Comparison of ENCODE assay signal across 28 cellular contexts in genomic region chr5:39605145-39605544, GRCh38.
"Had no signal": no experiment of that assay in that cellular context is flagged by ENCODE, and none has a peak within 500 bp of the region (broad histone marks: within the 10 kb centered on the region; RNA-seq: fewer than 3 reads in every experiment).

No MANE protein-coding gene starts in this region.

- H3K4me1 ChIP-seq: adrenal gland, body of pancreas, gastroesophageal sphincter, left ventricle myocardium inferior, vagina had no signal

- H3K4me1 Mint-ChIP-seq: activated naive CD8-positive, alpha-beta T cell treated with anti-CD3 and anti-CD28 coated beads for 36 hours; stimulated activated naive CD8-positive, alpha-beta T cell treated with anti-CD3 and anti-CD28 coated beads, Interleukin-15, amount 100 ng/mL, for 72 hours had no signal

- H3K4me3 Mint-ChIP-seq: activated B cell treated with CpG ODN at 0.5 μM for 24 hours; activated naive CD4-positive, alpha-beta T cell treated with anti-CD3 and anti-CD28 coated beads for 36 hours; activated naive CD8-positive, alpha-beta T cell treated with anti-CD3 and anti-CD28 coated beads for 36 hours; natural killer cell treated with Interleukin-12 subunit alpha and Interleukin-12 subunit beta and Interleukin-15 and Interleukin-18, amount 100 ng/mL, for 72 hours; stimulated activated memory B cell treated with anti-CD40 and anti-IgM and Interleukin-4, amounts not matched to agents 10 μg/mL and 1 μg/mL and 100 μg/mL, for 72 hours; stimulated activated naive CD8-positive, alpha-beta T cell treated with anti-CD3 and anti-CD28 coated beads, Interleukin-15, amount 100 ng/mL, for 72 hours; type B pancreatic cell had no signal

- ATAC-seq: body of pancreas; gastroesophageal sphincter; natural killer cell treated with Interleukin-12 subunit alpha and Interleukin-12 subunit beta and Interleukin-15 and Interleukin-18, amount 100 ng/mL, for 72 hours; stimulated activated memory B cell treated with anti-CD40 and anti-IgM and Interleukin-4, amounts not matched to agents 10 μg/mL and 1 μg/mL and 100 μg/mL, for 72 hours; stimulated activated naive CD8-positive, alpha-beta T cell treated with anti-CD3 and anti-CD28 coated beads, Interleukin-15, amount 100 ng/mL, for 72 hours had no signal

- H3K36me3 Mint-ChIP-seq: activated naive CD8-positive, alpha-beta T cell treated with anti-CD3 and anti-CD28 coated beads for 36 hours; natural killer cell treated with Interleukin-12 subunit alpha and Interleukin-12 subunit beta and Interleukin-15 and Interleukin-18, amount 100 ng/mL, for 72 hours; stimulated activated memory B cell treated with anti-CD40 and anti-IgM and Interleukin-4, amounts not matched to agents 10 μg/mL and 1 μg/mL and 100 μg/mL, for 72 hours; type B pancreatic cell had no signal

- H2AFZ ChIP-seq: hepatocyte had no signal

- H3K9me3 Mint-ChIP-seq: activated B cell treated with CpG ODN at 0.5 μM for 24 hours; activated naive CD4-positive, alpha-beta T cell treated with anti-CD3 and anti-CD28 coated beads for 36 hours; activated naive CD8-positive, alpha-beta T cell treated with anti-CD3 and anti-CD28 coated beads for 36 hours; natural killer cell treated with Interleukin-12 subunit alpha and Interleukin-12 subunit beta and Interleukin-15 and Interleukin-18, amount 100 ng/mL, for 72 hours; stimulated activated naive CD8-positive, alpha-beta T cell treated with anti-CD3 and anti-CD28 coated beads, Interleukin-15, amount 100 ng/mL, for 72 hours; type B pancreatic cell had no signal

- H3K4me3 ChIP-seq: adrenal gland, body of pancreas, coronary artery, dorsolateral prefrontal cortex, gastroesophageal sphincter, hepatocyte, left ventricle myocardium inferior, lung, mucosa of descending colon, skin epidermis, vagina had no signal

- H3K4me2 ChIP-seq: hepatocyte had no signal

- DNase-seq: activated B cell treated with CpG ODN at 0.5 μM for 24 hours; activated effector memory CD4-positive, alpha-beta T cell treated with Interleukin-2 at 50 U/mL for 16 hours; activated naive CD4-positive, alpha-beta T cell treated with anti-CD3 and anti-CD28 coated beads for 36 hours; activated naive CD8-positive, alpha-beta T cell treated with anti-CD3 and anti-CD28 coated beads for 36 hours; activated T-cell treated with anti-CD3 and anti-CD28 coated beads for 4 hours; adrenal gland; aorta; body of pancreas; dorsolateral prefrontal cortex; effector memory CD4-positive, alpha-beta T cell; erythroblast; islet precursor cell; left ventricle myocardium inferior; mucosa of descending colon; stimulated activated CD4-positive, alpha-beta T cell treated with anti-CD3 and anti-CD28 coated beads, Interleukin-1b, Interleukin-23, amount 100 ng/mL, for 48 hours; stimulated activated CD4-positive, alpha-beta T cell treated with anti-CD3 and anti-CD28 coated beads, Interleukin-4, amount 100 ng/mL, for 4 hours; stimulated activated CD8-positive, alpha-beta memory T cell treated with anti-CD3 and anti-CD28 coated beads, Interleukin-4, amount 100 ng/mL, for 48 hours; stimulated activated naive CD8-positive, alpha-beta T cell treated with anti-CD3 and anti-CD28 coated beads, Interleukin-15, amount 100 ng/mL, for 72 hours; substantia nigra had no signal

- H3K9me3 ChIP-seq: adrenal gland, body of pancreas, gastroesophageal sphincter, left ventricle myocardium inferior, mucosa of descending colon, vagina had no signal

- H3K27ac ChIP-seq: adrenal gland, body of pancreas, coronary artery, dorsolateral prefrontal cortex, gastroesophageal sphincter, left ventricle myocardium inferior, skin epidermis, vagina had no signal

- H3K36me3 ChIP-seq: adrenal gland, gastroesophageal sphincter, left ventricle myocardium inferior, vagina had no signal

- H3K27me3 ChIP-seq: adrenal gland, body of pancreas, gastroesophageal sphincter, hepatocyte, vagina had no signal

- H3K27ac Mint-ChIP-seq: activated B cell treated with CpG ODN at 0.5 μM for 24 hours; activated naive CD4-positive, alpha-beta T cell treated with anti-CD3 and anti-CD28 coated beads for 36 hours; activated naive CD8-positive, alpha-beta T cell treated with anti-CD3 and anti-CD28 coated beads for 36 hours; natural killer cell treated with Interleukin-12 subunit alpha and Interleukin-12 subunit beta and Interleukin-15 and Interleukin-18, amount 100 ng/mL, for 72 hours; stimulated activated memory B cell treated with anti-CD40 and anti-IgM and Interleukin-4, amounts not matched to agents 10 μg/mL and 1 μg/mL and 100 μg/mL, for 72 hours; stimulated activated naive CD8-positive, alpha-beta T cell treated with anti-CD3 and anti-CD28 coated beads, Interleukin-15, amount 100 ng/mL, for 72 hours; type B pancreatic cell had no signal

- H3K27me3 Mint-ChIP-seq: stimulated activated memory B cell treated with anti-CD40 and anti-IgM and Interleukin-4, amounts not matched to agents 10 μg/mL and 1 μg/mL and 100 μg/mL, for 72 hours; stimulated activated naive CD8-positive, alpha-beta T cell treated with anti-CD3 and anti-CD28 coated beads, Interleukin-15, amount 100 ng/mL, for 72 hours; type B pancreatic cell had no signal

- H3K79me2 ChIP-seq: hepatocyte had no signal
